In the genomic region with DNA sequence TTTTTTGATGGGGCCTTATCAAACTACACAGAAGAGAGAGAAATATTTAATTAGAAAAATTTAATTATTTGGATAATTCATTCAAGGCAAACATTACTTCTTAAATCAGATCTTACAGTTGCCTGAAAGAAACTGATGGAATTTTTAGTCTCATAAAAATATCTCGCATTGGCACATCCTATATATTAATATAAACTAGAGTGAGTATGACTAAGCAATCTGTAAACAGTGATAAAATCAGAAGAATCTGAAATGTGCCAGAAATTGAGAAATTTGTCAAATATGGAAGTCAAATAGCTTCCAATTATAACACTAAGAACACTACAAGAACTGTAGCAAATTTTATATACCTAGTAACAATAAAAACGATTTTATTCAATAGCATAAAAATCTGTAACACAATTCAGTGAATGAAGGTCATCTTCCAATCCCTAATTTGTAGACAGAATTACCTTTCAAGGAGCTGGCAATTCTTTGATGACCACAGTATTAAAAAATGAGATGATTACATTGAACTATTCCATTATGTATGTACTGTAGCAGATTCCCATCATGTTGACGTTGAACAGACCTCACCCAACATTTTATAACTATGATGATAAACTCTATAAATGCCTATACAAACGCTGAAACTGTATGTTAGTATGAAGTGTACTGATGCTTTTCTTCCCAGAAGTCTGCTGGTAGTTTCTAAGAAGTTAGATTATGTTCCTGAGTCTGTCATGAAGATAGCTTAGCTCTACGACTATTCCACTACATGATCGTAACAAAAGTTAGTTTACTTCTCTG, we compare ENCODE assay signal across 23 cellular contexts.
"Had no signal": no experiment of that assay in that cellular context is flagged by ENCODE, and none has a peak within 500 bp of the region (broad histone marks: within the 10 kb centered on the region; RNA-seq: fewer than 3 reads in every experiment).

No MANE protein-coding gene starts in this region.

- FAIRE-seq: islet of Langerhans, kidney had no signal

- H3K4me3 ChIP-seq: left lung, lung, ovary, right atrium auricular region, right lobe of liver, smooth muscle cell, tibial nerve, vagina had no signal

- H3K4me1 ChIP-seq: left lung, right atrium auricular region, right lobe of liver, tibial nerve, vagina had no signal

- H3K9me3 ChIP-seq: ovary, vagina had no signal

- H3K36me3 ChIP-seq: left lung, ovary, right atrium auricular region, right lobe of liver, tibial nerve had no signal

- ATAC-seq: left colon; left lung; natural killer cell; right lobe of liver; stimulated activated memory B cell treated with anti-CD40 and anti-IgM and Interleukin-4, amounts not matched to agents 10 μg/mL and 1 μg/mL and 100 μg/mL, for 72 hours; stimulated activated naive CD8-positive, alpha-beta T cell treated with anti-CD3 and anti-CD28 coated beads, Interleukin-15, amount 100 ng/mL, for 72 hours had no signal

- H3K27me3 ChIP-seq: ovary, right atrium auricular region, right lobe of liver, vagina had no signal

- H3K4me2 ChIP-seq: smooth muscle cell had no signal

- H3K27ac ChIP-seq: left lung, ovary, right atrium auricular region, right lobe of liver, tibial nerve, vagina had no signal

- DNase-seq: immature natural killer cell; kidney; left colon; left lung; mesendoderm; naive B cell; natural killer cell; ovary; right lobe of liver; stimulated activated CD4-positive, alpha-beta T cell treated with anti-CD3 and anti-CD28 coated beads, Interleukin-1b, Interleukin-23, amount 100 ng/mL, for 48 hours; stimulated activated CD4-positive, alpha-beta T cell treated with anti-CD3 and anti-CD28 coated beads, Interleukin-2, amount 100 ng/mL, for 48 hours; stimulated activated CD4-positive, alpha-beta T cell treated with anti-CD3 and anti-CD28 coated beads, Interleukin-4, amount 100 ng/mL, for 4 hours; stimulated activated CD8-positive, alpha-beta memory T cell treated with anti-CD3 and anti-CD28 coated beads, Interleukin-4, amount 100 ng/mL, for 48 hours; stimulated activated naive CD4-positive, alpha-beta T cell treated with Interleukin-2 at 50 U/mL for 16 hours; stimulated activated naive CD8-positive, alpha-beta T cell treated with anti-CD3 and anti-CD28 coated beads, Interleukin-15, amount 100 ng/mL, for 72 hours; substantia nigra had no signal
